Comparison of ENCODE assay signal across 8 cellular contexts in genomic region chr7:28020302-28020940, GRCh38.
DNase-seq lines count a peak whose midpoint lies in the region; ATAC-seq lines count a peak whose summit lies in the region.

No MANE protein-coding gene starts in this region.

- POLR2A ChIA-PET in T-cell (lab: Charles Lee) = no interaction called here

- H3K4me3 Mint-ChIP-seq in T-cell = no peak overlapping the region

- peaks cover 8 to 17% (median 13%) of the 10 kb centered on the region in 3 donors for H3K4me1 Mint-ChIP-seq in T-cell

- H3K27ac Mint-ChIP-seq in T-cell = no peak overlapping the region

- ATAC-seq in HG02610 (IDR thresholded peaks at IDR 0.05; ENCODE audit: unreplicated experiment) (peak; percentile 61), T-cell (replicated peaks in 1 of 4) (peak; percentile 66 to 73 (median 71)), left colon (peak; percentile 98)

- H3K9me3 Mint-ChIP-seq in T-cell = no peaks in the 10 kb centered on the region

- CTCF ChIA-PET in T-cell (lab: Charles Lee) = interaction anchor here (0.6 to 2.8 kb wide), 12 partner anchors 10 to 865 kb away, joined by 3 to 23 read pairs (median 3); no protein-coding TSS in a partner anchor

- peaks cover 16% of the 10 kb centered on the region for H3K36me3 Mint-ChIP-seq in T-cell

- intact Hi-C loops in left colon (cut with DNase I, micrococcal nuclease) = loop anchor here in 1 of 2 donors (10.0 kb wide), 1 partner anchor 806 kb away; no protein-coding TSS in a partner anchor

- DNase-seq in activated effector memory CD4-positive, alpha-beta T cell treated with anti-CD3 and anti-CD28 coated beads, Interleukin-2, amount 50 U/mL, for 16 hours = peak; percentile 65
- no peak for DNase-seq in activated effector memory CD4-positive, alpha-beta T cell treated with Interleukin-2 at 50 U/mL for 16 hours
- DNase-seq in NCI-H1694 (lab: John Stamatoyannopoulos, UW) (peak; percentile 88), T-cell (peak in 26 of 34 experiments; percentile 1 to 39 (median 12)), cerebellum (ENCODE audit: low spot score) (peak; percentile 86), left colon (peak; percentile 55 to 65)
- DNase-seq in stimulated activated CD4-positive, alpha-beta T cell treated with anti-CD3 and anti-CD28 coated beads, TNF-alpha, amount 100 ng/mL, for 24 hours (ENCODE audit: low read depth in 3 of 3) = peak in 2 of 3 experiments; percentile 14 to 20

- H3K27me3 Mint-ChIP-seq in T-cell = no peaks in the 10 kb centered on the region
